ENCODE assay signal across 5 cellular contexts in genomic region chr6:19287928-19288327, GRCh38.
"Had no signal": no experiment of that assay in that cellular context is flagged by ENCODE, and none has a peak within 500 bp of the region (broad histone marks: within the 10 kb centered on the region; RNA-seq: fewer than 3 reads in every experiment).

No MANE protein-coding gene starts in this region.

- ATAC-seq: HepG2, K562 had no signal

- H3K4me3 ChIP-seq: K562 had no signal

- DNase-seq: IMR-90, KBM-7, KG1 had no signal
